Comparison of ENCODE assay signal across 1 cellular context in the genomic region with DNA sequence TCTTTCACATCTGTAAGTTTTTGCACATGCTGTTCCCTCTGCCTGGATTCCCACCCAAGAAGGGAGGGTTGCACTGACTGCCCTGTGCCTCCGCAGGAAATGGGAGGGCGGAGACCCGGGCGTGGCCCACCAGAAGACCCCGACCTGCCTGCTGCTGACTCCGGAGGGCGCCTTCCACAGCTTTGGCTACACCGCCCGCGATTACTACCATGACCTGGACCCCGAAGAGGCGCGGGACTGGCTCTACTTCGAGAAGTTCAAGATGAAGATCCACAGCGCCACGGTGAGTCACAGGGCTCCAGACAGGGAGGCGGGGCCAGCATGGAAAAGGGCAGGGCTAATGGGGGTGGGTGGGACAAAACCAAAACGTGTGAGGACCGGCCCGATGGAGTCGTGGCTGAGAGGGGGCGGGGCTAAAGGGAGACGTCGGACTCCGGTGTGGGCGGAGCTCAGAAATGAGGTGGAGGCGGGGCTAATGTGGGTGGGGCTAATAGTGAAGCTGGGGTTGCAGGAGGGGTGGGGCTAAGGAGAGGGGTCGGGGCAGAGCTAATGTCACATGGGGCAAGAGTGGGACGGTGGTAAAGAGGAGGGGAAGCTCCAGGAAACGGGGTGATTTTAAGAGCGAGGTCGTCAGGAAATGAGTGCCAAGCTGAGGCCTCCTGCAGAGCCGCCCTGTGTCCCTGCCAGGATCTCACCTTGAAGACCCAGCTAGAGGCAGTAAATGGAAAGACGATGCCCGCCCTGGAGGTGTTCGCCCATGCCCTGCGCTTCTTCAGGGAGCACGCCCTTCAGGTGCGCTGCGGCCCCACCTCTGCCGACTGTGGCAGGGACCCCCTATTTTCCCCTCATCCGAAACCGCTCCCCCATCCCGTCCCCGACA.
TF ChIP-seq lines count a peak whose summit lies in the region.

No MANE protein-coding gene starts in this region.

TF ChIP-seq in WTC11, 78 proteins besides CTCF, POLR2A, EP300 and RAD21 (continued from another document):
- TF ChIP-seq NR2C2 (CRISPR knock-in tag; IDR thresholded peaks at IDR 0.05) (no peak), ZNF317 (CRISPR knock-in tag; IDR thresholded peaks at IDR 0.05; ENCODE audit: borderline replicate concordance, low read depth) (no peak), ZNF219 (CRISPR knock-in tag; IDR thresholded peaks at IDR 0.05; ENCODE audit: borderline replicate concordance) (no peak), TCF7 (CRISPR knock-in tag; IDR thresholded peaks at IDR 0.05; ENCODE audit: low read depth) (no peak), E2F1 (CRISPR knock-in tag; IDR thresholded peaks at IDR 0.05) (no peak), GRHL2 (CRISPR knock-in tag; IDR thresholded peaks at IDR 0.05; ENCODE audit: insufficient replicate concordance, severe bottlenecking) (no peak), MYBL2 (CRISPR knock-in tag; IDR thresholded peaks at IDR 0.05) (no peak)
- TF ChIP-seq, protein P1, sequence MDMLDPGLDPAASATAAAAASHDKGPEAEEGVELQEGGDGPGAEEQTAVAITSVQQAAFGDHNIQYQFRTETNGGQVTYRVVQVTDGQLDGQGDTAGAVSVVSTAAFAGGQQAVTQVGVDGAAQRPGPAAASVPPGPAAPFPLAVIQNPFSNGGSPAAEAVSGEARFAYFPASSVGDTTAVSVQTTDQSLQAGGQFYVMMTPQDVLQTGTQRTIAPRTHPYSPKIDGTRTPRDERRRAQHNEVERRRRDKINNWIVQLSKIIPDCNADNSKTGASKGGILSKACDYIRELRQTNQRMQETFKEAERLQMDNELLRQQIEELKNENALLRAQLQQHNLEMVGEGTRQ (CRISPR knock-in tag; IDR thresholded peaks at IDR 0.05), result peak; percentile 50
- TF ChIP-seq, protein P2, sequence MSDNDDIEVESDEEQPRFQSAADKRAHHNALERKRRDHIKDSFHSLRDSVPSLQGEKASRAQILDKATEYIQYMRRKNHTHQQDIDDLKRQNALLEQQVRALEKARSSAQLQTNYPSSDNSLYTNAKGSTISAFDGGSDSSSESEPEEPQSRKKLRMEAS (CRISPR knock-in tag; IDR thresholded peaks at IDR 0.05), result peak; percentile 43
- TF ChIP-seq, protein P3, sequence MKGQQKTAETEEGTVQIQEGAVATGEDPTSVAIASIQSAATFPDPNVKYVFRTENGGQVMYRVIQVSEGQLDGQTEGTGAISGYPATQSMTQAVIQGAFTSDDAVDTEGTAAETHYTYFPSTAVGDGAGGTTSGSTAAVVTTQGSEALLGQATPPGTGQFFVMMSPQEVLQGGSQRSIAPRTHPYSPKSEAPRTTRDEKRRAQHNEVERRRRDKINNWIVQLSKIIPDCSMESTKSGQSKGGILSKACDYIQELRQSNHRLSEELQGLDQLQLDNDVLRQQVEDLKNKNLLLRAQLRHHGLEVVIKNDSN (CRISPR knock-in tag; IDR thresholded peaks at IDR 0.05), result peak; percentile 48; the same call in 1 of the 2 replicates
